Comparison of ENCODE assay signal across 8 cellular contexts in the genomic region with DNA sequence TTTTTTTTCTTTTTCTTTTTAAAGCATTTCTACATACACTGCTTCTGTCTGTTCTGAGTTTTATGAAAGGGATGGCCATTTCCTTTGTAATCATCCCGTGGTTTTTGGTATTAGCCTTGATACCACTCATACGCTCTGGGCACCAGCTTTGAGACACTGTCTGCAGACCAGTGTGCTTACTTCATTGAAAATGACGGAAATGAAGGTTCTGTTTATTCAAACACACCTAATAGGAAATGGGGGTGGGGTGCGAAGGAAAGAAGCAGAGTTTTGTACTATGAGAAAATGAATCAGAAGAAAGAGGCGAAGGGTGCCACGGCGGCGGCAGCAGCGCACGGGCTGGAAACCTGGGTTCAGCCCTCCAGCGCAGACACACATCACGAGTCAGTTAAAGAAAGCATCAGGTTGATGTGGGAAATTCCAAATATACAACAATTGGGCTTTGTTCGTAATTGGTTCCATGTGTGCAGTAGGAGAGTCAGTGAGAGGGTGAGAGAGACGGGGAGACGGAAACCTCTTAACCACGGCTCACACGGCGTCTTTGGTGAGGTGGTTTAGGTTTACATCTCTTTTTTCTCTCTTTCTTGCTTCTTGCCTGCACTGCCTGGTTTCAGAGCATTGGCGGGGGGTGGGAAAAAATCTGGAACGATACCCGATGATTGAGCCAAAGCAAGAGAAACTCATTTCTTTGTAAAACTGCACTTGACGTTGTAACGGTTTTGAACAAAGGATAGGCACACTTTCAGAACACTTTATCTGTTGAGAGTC.
DNase-seq lines count a peak whose midpoint lies in the region; ATAC-seq and TF ChIP-seq lines count a peak whose summit lies in the region.

No MANE protein-coding gene starts in this region.

- no peaks in the 10 kb centered on the region for H3K36me3 ChIP-seq in CD4-positive, CD25-positive, alpha-beta regulatory T cell (ENCODE audit: control insufficient read depth, insufficient read depth, low read length)
- no peaks in the 10 kb centered on the region for H3K36me3 ChIP-seq in duodenal mucosa (ENCODE audit: control insufficient read depth in 1 of 2, insufficient read depth in 2 of 2, low read length in 2 of 2)
- H3K36me3 ChIP-seq in prostate gland: no peaks in the 10 kb centered on the region
- no peaks in the 10 kb centered on the region for H3K36me3 ChIP-seq in upper lobe of right lung

- peak overlapping the region in 1 of 2 donors; percentile 28 for H3K9ac ChIP-seq in duodenal mucosa (ENCODE audit: low read depth in 1 of 2, low read length in 2 of 2)

- no peaks in the 10 kb centered on the region for H3K36me3 Mint-ChIP-seq in CD4-positive, CD25-positive, alpha-beta regulatory T cell
- no peaks in the 10 kb centered on the region for H3K36me3 Mint-ChIP-seq in activated CD4-positive, alpha-beta T cell treated with anti-CD3 and anti-CD28 coated beads, Interleukin-2, amount 10 ng/mL, durations not matched to agents 7 days and 5 days (ENCODE audit: low read depth)

- H3K9me3 Mint-ChIP-seq in CD4-positive, CD25-positive, alpha-beta regulatory T cell: peaks cover 0 to 3% (median 0%) of the 10 kb centered on the region in 7 donors
- H3K9me3 Mint-ChIP-seq in activated CD4-positive, alpha-beta T cell treated with anti-CD3 and anti-CD28 coated beads, Interleukin-2, amount 10 ng/mL, durations not matched to agents 7 days and 5 days: no peaks in the 10 kb centered on the region

- no peaks in the 10 kb centered on the region for H3K27me3 ChIP-seq in CD4-positive, CD25-positive, alpha-beta regulatory T cell (ENCODE audit: control insufficient read depth, insufficient read depth, low read length)
- H3K27me3 ChIP-seq in duodenal mucosa (ENCODE audit: control insufficient read depth in 1 of 2, insufficient read depth in 2 of 2, low read length in 2 of 2) (no peaks in the 10 kb centered on the region), prostate gland (replicated peaks; ENCODE audit: insufficient read depth) (no peaks in the 10 kb centered on the region), upper lobe of right lung (no peaks in the 10 kb centered on the region)

- peaks cover 19% of the 10 kb centered on the region for H3K4me1 ChIP-seq in CD4-positive, CD25-positive, alpha-beta regulatory T cell (ENCODE audit: control insufficient read depth, insufficient read depth, low read length, poor library complexity, severe bottlenecking)
- H3K4me1 ChIP-seq in duodenal mucosa (ENCODE audit: control insufficient read depth in 1 of 2, insufficient read depth in 2 of 2, low read length in 2 of 2): peaks cover 0 to 4% of the 10 kb centered on the region in 2 donors
- H3K4me1 ChIP-seq in prostate gland (replicated peaks): no peaks in the 10 kb centered on the region
- H3K4me1 ChIP-seq in upper lobe of right lung: peaks cover 16% of the 10 kb centered on the region

- H3K9me3 ChIP-seq in CD4-positive, CD25-positive, alpha-beta regulatory T cell (ENCODE audit: control insufficient read depth in 2 of 2, low read length in 2 of 2): no peaks in the 10 kb centered on the region
- H3K9me3 ChIP-seq in duodenal mucosa (ENCODE audit: control insufficient read depth in 1 of 2, low read length in 2 of 2) (no peaks in the 10 kb centered on the region), prostate gland (no peaks in the 10 kb centered on the region), upper lobe of right lung (no peaks in the 10 kb centered on the region)

- H3K4me3 Mint-ChIP-seq in CD4-positive, CD25-positive, alpha-beta regulatory T cell: peak overlapping the region; percentile 82 to 92 (median 86)
- H3K4me3 Mint-ChIP-seq in activated CD4-positive, alpha-beta T cell treated with anti-CD3 and anti-CD28 coated beads, Interleukin-2, amount 10 ng/mL, durations not matched to agents 7 days and 5 days: peak overlapping the region; percentile 74

- peak; percentile 69 to 80 for ATAC-seq in CD4-positive, CD25-positive, alpha-beta regulatory T cell (ENCODE audit: low read depth in 2 of 2)
- peak; percentile 51 for ATAC-seq in HG02678 (IDR thresholded peaks at IDR 0.05; ENCODE audit: unreplicated experiment)
- ATAC-seq in upper lobe of right lung: no peak

- CTCF ChIA-PET in activated CD4-positive, alpha-beta T cell treated with anti-CD3 and anti-CD28 coated beads, Interleukin-2, amount 10 ng/mL, durations not matched to agents 7 days and 5 days (lab: Charles Lee): interaction anchor here (0.6 kb wide), 2 partner anchors 327 to 947 kb away, joined by 3 read pairs; no protein-coding TSS in a partner anchor

- H3K4me1 Mint-ChIP-seq in CD4-positive, CD25-positive, alpha-beta regulatory T cell: peaks cover 10 to 67% (median 27%) of the 10 kb centered on the region in 4 donors
- H3K4me1 Mint-ChIP-seq in activated CD4-positive, alpha-beta T cell treated with anti-CD3 and anti-CD28 coated beads, Interleukin-2, amount 10 ng/mL, durations not matched to agents 7 days and 5 days: peaks cover 35% of the 10 kb centered on the region

- TF ChIP-seq CTCF in prostate gland (IDR thresholded peaks at IDR 0.05): no peak
- no peak for TF ChIP-seq CTCF in upper lobe of right lung (IDR thresholded peaks at IDR 0.05)

- POLR2A ChIA-PET in activated CD4-positive, alpha-beta T cell treated with anti-CD3 and anti-CD28 coated beads, Interleukin-2, amount 10 ng/mL, durations not matched to agents 7 days and 5 days (lab: Charles Lee): interaction anchor here (1.0 kb wide), 1 partner anchor 176 kb away, joined by 4 read pairs; no protein-coding TSS in a partner anchor

- intact Hi-C loops in prostate gland (cut with DNase I): no loop called here
- intact Hi-C loops in upper lobe of right lung (cut with DNase I): no loop called here

- peak overlapping the region; percentile 73 for H3K27ac ChIP-seq in CD4-positive, CD25-positive, alpha-beta regulatory T cell (ENCODE audit: insufficient read depth, low read length, poor library complexity, severe bottlenecking)
- H3K27ac ChIP-seq in duodenal mucosa (ENCODE audit: low read depth, low read length) (no peak overlapping the region), prostate gland (peak overlapping the region; percentile 9 to 22), upper lobe of right lung (no peak overlapping the region)

- WGBS in prostate gland: 19% methylated on average over 23 of the region's 23 CpGs

- H3K27ac Mint-ChIP-seq in CD4-positive, CD25-positive, alpha-beta regulatory T cell: peak overlapping the region; percentile 84 to 95 (median 94)
- H3K27ac Mint-ChIP-seq in activated CD4-positive, alpha-beta T cell treated with anti-CD3 and anti-CD28 coated beads, Interleukin-2, amount 10 ng/mL, durations not matched to agents 7 days and 5 days: peak overlapping the region; percentile 92

- DNase-seq in CD4-positive, CD25-positive, alpha-beta regulatory T cell: peak; percentile 28 to 81 (median 68)
- DNase-seq in activated CD4-positive, alpha-beta T cell treated with anti-CD3 and anti-CD28 coated beads, Interleukin-2, amount 10 ng/mL, durations not matched to agents 7 days and 5 days: peak; percentile 67
- DNase-seq in prostate gland (ENCODE audit: low spot score) (no peak), upper lobe of right lung (no peak), GM19240 (ENCODE audit: insufficient read length, low spot score) (no peak), NCI-H2029 (lab: John Stamatoyannopoulos, UW) (no peak)

- H3K27me3 Mint-ChIP-seq in CD4-positive, CD25-positive, alpha-beta regulatory T cell: peaks cover 8% of the 10 kb centered on the region
- H3K27me3 Mint-ChIP-seq in activated CD4-positive, alpha-beta T cell treated with anti-CD3 and anti-CD28 coated beads, Interleukin-2, amount 10 ng/mL, durations not matched to agents 7 days and 5 days: peaks cover 8% of the 10 kb centered on the region

- no peak for TF ChIP-seq POLR2A in prostate gland (IDR thresholded peaks at IDR 0.05)

- peak overlapping the region; percentile 88 for H3K4me3 ChIP-seq in CD4-positive, CD25-positive, alpha-beta regulatory T cell (ENCODE audit: low read depth, low read length)
- H3K4me3 ChIP-seq in duodenal mucosa (ENCODE audit: low read depth in 1 of 2, low read length in 2 of 2): peak overlapping the region; percentile 29 to 48
- peak overlapping the region in 1 of 2 donors; percentile 8 for H3K4me3 ChIP-seq in prostate gland
- H3K4me3 ChIP-seq in upper lobe of right lung: peak overlapping the region; percentile 21

Comparison
In these comparisons a context has a peak if more than half of its experiments do, and no peak if none do; other contexts are left out.
1. DNase-seq: peak in CD4-positive, CD25-positive, alpha-beta regulatory T cell (3 of 3) and activated CD4-positive, alpha-beta T cell treated with anti-CD3 and anti-CD28 coated beads, Interleukin-2, amount 10 ng/mL, durations not matched to agents 7 days and 5 days (single experiment); none in prostate gland (single experiment), upper lobe of right lung (single experiment), GM19240 (single experiment) and NCI-H2029 (single experiment).
2. H3K27ac ChIP-seq: peak in CD4-positive, CD25-positive, alpha-beta regulatory T cell (single experiment) and prostate gland (2 of 2); none in duodenal mucosa (single experiment) and upper lobe of right lung (single experiment).